31 cellular contexts compared by ENCODE assay signal in the genomic region with DNA sequence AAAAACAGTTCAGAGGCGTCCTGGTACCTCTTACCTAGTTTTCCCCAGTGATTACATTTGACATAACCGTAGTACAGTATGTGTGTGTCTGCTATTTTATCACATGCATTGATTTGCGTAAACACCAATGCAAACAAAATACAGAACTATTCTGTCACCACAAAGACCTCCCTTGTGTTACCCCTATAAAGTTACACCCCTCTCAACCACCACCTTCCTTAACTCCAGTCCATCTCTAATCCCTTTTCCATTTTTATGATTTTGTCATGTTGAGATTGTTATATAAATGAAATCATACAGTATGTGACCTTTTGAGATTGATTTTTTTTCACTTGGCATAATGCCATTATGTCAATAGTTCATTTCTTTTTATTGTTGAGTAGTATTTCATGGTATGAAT.
"Had no signal": no experiment of that assay in that cellular context is flagged by ENCODE, and none has a peak within 500 bp of the region (broad histone marks: within the 10 kb centered on the region; RNA-seq: fewer than 3 reads in every experiment).

No MANE protein-coding gene starts in this region.

- DNase-seq: activated CD4-positive, alpha-beta memory T cell treated with anti-CD3 and anti-CD28 coated beads for 36 hours; activated CD4-positive, alpha-beta T cell treated with anti-CD3 and anti-CD28 coated beads for 36 hours; activated CD4-positive, alpha-beta T cell treated with anti-CD3 and anti-CD28 coated beads, Interleukin-2, amount 10 ng/mL, durations not matched to agents 24 days and 14 days; activated CD4-positive, CD25-positive, alpha-beta regulatory T cell; activated CD4-positive, CD25-positive, alpha-beta regulatory T cell treated with anti-CD3 and anti-CD28 coated beads, Interleukin-2, amount 50 U/mL, for 72 hours; activated CD8-positive, alpha-beta memory T cell treated with anti-CD3 and anti-CD28 coated beads, Interleukin-2, amount 10 ng/mL, durations not matched to agents 7 days and 5 days; activated CD8-positive, alpha-beta memory T cell treated with anti-CD3 and anti-CD28 coated beads, Interleukin-2, amount 50 U/mL, for 4 hours; activated CD8-positive, alpha-beta T cell treated with anti-CD3 and anti-CD28 coated beads, Interleukin-2, amount 10 ng/mL, durations not matched to agents 7 days and 5 days; activated gamma-delta T cell; activated naive CD4-positive, alpha-beta T cell; activated naive CD4-positive, alpha-beta T cell treated with anti-CD3 and anti-CD28 coated beads, Interleukin-2, amount 10 ng/mL, durations not matched to agents 7 days and 5 days; activated naive CD8-positive, alpha-beta T cell treated with anti-CD3 and anti-CD28 coated beads, Interleukin-2, amount 10 ng/mL, durations not matched to agents 7 days and 5 days; activated T-cell treated with anti-CD3 and anti-CD28 coated beads, Interleukin-2, amount 50 U/mL, for 1 hour; activated T-cell treated with anti-CD3 and anti-CD28 coated beads, Interleukin-2, amount 50 U/mL, for 48 hours; caudate nucleus; colonic mucosa; dorsolateral prefrontal cortex; effector memory CD4-positive, alpha-beta T cell; endodermal cell; foreskin fibroblast; head of caudate nucleus; T-helper 1 cell; T-helper 17 cell; T1000 had no signal

- FAIRE-seq: frontal cortex had no signal

- ATAC-seq: activated CD4-positive, alpha-beta T cell treated with anti-CD3 and anti-CD28 coated beads for 36 hours; activated CD8-positive, alpha-beta memory T cell treated with anti-CD3 and anti-CD28 coated beads, Interleukin-2, amount 10 ng/mL, durations not matched to agents 7 days and 5 days; activated CD8-positive, alpha-beta T cell treated with anti-CD3 and anti-CD28 coated beads, Interleukin-2, amount 10 ng/mL, durations not matched to agents 7 days and 5 days; activated naive CD4-positive, alpha-beta T cell treated with anti-CD3 and anti-CD28 coated beads, Interleukin-2, amount 50 U/mL, for 72 hours; esophagus mucosa; T-helper 17 cell had no signal

- H3K27ac Mint-ChIP-seq: activated CD4-positive, alpha-beta memory T cell treated with anti-CD3 and anti-CD28 coated beads for 36 hours; activated CD4-positive, alpha-beta T cell treated with anti-CD3 and anti-CD28 coated beads for 36 hours; activated CD4-positive, alpha-beta T cell treated with anti-CD3 and anti-CD28 coated beads, Interleukin-2, amount 10 ng/mL, durations not matched to agents 24 days and 14 days; activated CD8-positive, alpha-beta memory T cell treated with anti-CD3 and anti-CD28 coated beads, Interleukin-2, amount 10 ng/mL, durations not matched to agents 7 days and 5 days; activated CD8-positive, alpha-beta T cell treated with anti-CD3 and anti-CD28 coated beads, Interleukin-2, amount 10 ng/mL, durations not matched to agents 7 days and 5 days; activated naive CD4-positive, alpha-beta T cell treated with anti-CD3 and anti-CD28 coated beads, Interleukin-2, amount 10 ng/mL, durations not matched to agents 7 days and 5 days; activated naive CD4-positive, alpha-beta T cell treated with anti-CD3 and anti-CD28 coated beads, Interleukin-2, amount 50 U/mL, for 72 hours; activated naive CD8-positive, alpha-beta T cell treated with anti-CD3 and anti-CD28 coated beads, Interleukin-2, amount 10 ng/mL, durations not matched to agents 7 days and 5 days; activated T-helper 1 cell treated with anti-CD3 and anti-CD28 coated beads, Interleukin-12 subunit alpha, Interleukin-12 subunit beta, Interleukin-2, Interleukin-4 antibody, amounts not matched to agents 30 ng/mL and 10 ng/mL and 1 ng/mL, durations not matched to agents 14 hours and 24 hours and 36 hours; dendritic cell treated with granulocyte-macrophage colony-stimulating factor and Interleukin-4, amounts not matched to agents 40 ng/mL and 50 ng/mL, for 4 days; endodermal cell; T-helper 17 cell; T-helper 2 cell treated with Interferon-gamma antibody and Interleukin-4, amounts not matched to agents 5 μg/mL and 100 μg/mL, for 36 hours had no signal

- H3K9me3 Mint-ChIP-seq: activated CD4-positive, alpha-beta T cell treated with anti-CD3 and anti-CD28 coated beads, Interleukin-2, amount 10 ng/mL, durations not matched to agents 24 days and 14 days; activated naive CD4-positive, alpha-beta T cell treated with anti-CD3 and anti-CD28 coated beads, Interleukin-2, amount 10 ng/mL, durations not matched to agents 7 days and 5 days; activated naive CD4-positive, alpha-beta T cell treated with anti-CD3 and anti-CD28 coated beads, Interleukin-2, amount 50 U/mL, for 72 hours; activated T-helper 1 cell treated with anti-CD3 and anti-CD28 coated beads, Interleukin-12 subunit alpha, Interleukin-12 subunit beta, Interleukin-2, Interleukin-4 antibody, amounts not matched to agents 30 ng/mL and 10 ng/mL and 1 ng/mL, durations not matched to agents 14 hours and 24 hours and 36 hours; dendritic cell treated with granulocyte-macrophage colony-stimulating factor and Interleukin-4, amounts not matched to agents 40 ng/mL and 50 ng/mL, for 4 days; endodermal cell; T-helper 2 cell treated with Interferon-gamma antibody and Interleukin-4, amounts not matched to agents 5 μg/mL and 100 μg/mL, for 36 hours had no signal

- H3K4me3 ChIP-seq: ascending aorta, colonic mucosa, dorsolateral prefrontal cortex had no signal

- H3K36me3 Mint-ChIP-seq: activated CD4-positive, alpha-beta memory T cell treated with anti-CD3 and anti-CD28 coated beads for 36 hours; activated CD8-positive, alpha-beta memory T cell treated with anti-CD3 and anti-CD28 coated beads, Interleukin-2, amount 10 ng/mL, durations not matched to agents 7 days and 5 days; activated naive CD4-positive, alpha-beta T cell treated with anti-CD3 and anti-CD28 coated beads, Interleukin-2, amount 10 ng/mL, durations not matched to agents 7 days and 5 days; activated naive CD4-positive, alpha-beta T cell treated with anti-CD3 and anti-CD28 coated beads, Interleukin-2, amount 50 U/mL, for 72 hours had no signal

- H3K36me3 ChIP-seq: ascending aorta, colonic mucosa had no signal

- H3K4me1 Mint-ChIP-seq: activated CD4-positive, alpha-beta T cell treated with anti-CD3 and anti-CD28 coated beads for 36 hours; activated CD4-positive, alpha-beta T cell treated with anti-CD3 and anti-CD28 coated beads, Interleukin-2, amount 10 ng/mL, durations not matched to agents 24 days and 14 days; activated naive CD4-positive, alpha-beta T cell treated with anti-CD3 and anti-CD28 coated beads, Interleukin-2, amount 10 ng/mL, durations not matched to agents 7 days and 5 days; T-helper 17 cell had no signal

- H3K27me3 Mint-ChIP-seq: activated CD4-positive, alpha-beta memory T cell treated with anti-CD3 and anti-CD28 coated beads for 36 hours; dendritic cell treated with granulocyte-macrophage colony-stimulating factor and Interleukin-4, amounts not matched to agents 40 ng/mL and 50 ng/mL, for 4 days had no signal

- H3K4me3 Mint-ChIP-seq: activated CD4-positive, alpha-beta memory T cell treated with anti-CD3 and anti-CD28 coated beads for 36 hours; activated CD4-positive, alpha-beta T cell treated with anti-CD3 and anti-CD28 coated beads for 36 hours; activated CD4-positive, alpha-beta T cell treated with anti-CD3 and anti-CD28 coated beads, Interleukin-2, amount 10 ng/mL, durations not matched to agents 24 days and 14 days; activated CD8-positive, alpha-beta memory T cell treated with anti-CD3 and anti-CD28 coated beads, Interleukin-2, amount 10 ng/mL, durations not matched to agents 7 days and 5 days; activated CD8-positive, alpha-beta T cell treated with anti-CD3 and anti-CD28 coated beads, Interleukin-2, amount 10 ng/mL, durations not matched to agents 7 days and 5 days; activated naive CD4-positive, alpha-beta T cell treated with anti-CD3 and anti-CD28 coated beads, Interleukin-2, amount 10 ng/mL, durations not matched to agents 7 days and 5 days; activated naive CD8-positive, alpha-beta T cell treated with anti-CD3 and anti-CD28 coated beads, Interleukin-2, amount 10 ng/mL, durations not matched to agents 7 days and 5 days; activated T-helper 1 cell treated with anti-CD3 and anti-CD28 coated beads, Interleukin-12 subunit alpha, Interleukin-12 subunit beta, Interleukin-2, Interleukin-4 antibody, amounts not matched to agents 30 ng/mL and 10 ng/mL and 1 ng/mL, durations not matched to agents 14 hours and 24 hours and 36 hours; dendritic cell treated with granulocyte-macrophage colony-stimulating factor and Interleukin-4, amounts not matched to agents 40 ng/mL and 50 ng/mL, for 4 days; endodermal cell; T-helper 17 cell; T-helper 2 cell treated with Interferon-gamma antibody and Interleukin-4, amounts not matched to agents 5 μg/mL and 100 μg/mL, for 36 hours had no signal

- H3K27ac ChIP-seq: ascending aorta, colonic mucosa, dorsolateral prefrontal cortex had no signal

- H3K27me3 ChIP-seq: ascending aorta, colonic mucosa, dorsolateral prefrontal cortex had no signal
